Comparison of ENCODE assay signal across 24 cellular contexts in genomic region chr7:139330333-139331030, GRCh38.
"Had no signal": no experiment of that assay in that cellular context is flagged by ENCODE, and none has a peak within 500 bp of the region (broad histone marks: within the 10 kb centered on the region; RNA-seq: fewer than 3 reads in every experiment).

No MANE protein-coding gene starts in this region.

- H3K27ac ChIP-seq: right lobe of liver, stomach, thyroid gland, upper lobe of left lung, vagina, WERI-Rb-1 had no signal

- H3K9me3 ChIP-seq: right lobe of liver, stomach, thyroid gland, upper lobe of left lung, vagina had no signal

- DNase-seq: activated CD8-positive, alpha-beta memory T cell treated with anti-CD3 and anti-CD28 coated beads, Interleukin-2, amount 50 U/mL, for 48 hours; activated effector memory CD4-positive, alpha-beta T cell treated with anti-CD3 and anti-CD28 coated beads, Interleukin-2, amount 50 U/mL, for 16 hours; activated naive CD4-positive, alpha-beta T cell treated with anti-CD3 and anti-CD28 coated beads, Interleukin-2, amount 10 ng/mL, durations not matched to agents 7 days and 5 days; anterior cingulate cortex; endodermal cell; foreskin fibroblast; hippocampal formation; left cardiac atrium; left ventricle myocardium superior; posterior cingulate gyrus; right lobe of liver; stimulated activated CD4-positive, alpha-beta T cell treated with anti-CD3 and anti-CD28 coated beads, Interleukin-2, amount 100 ng/mL, for 48 hours; stomach; SW 1271; T1000; thyroid gland; upper lobe of left lung; WERI-Rb-1 had no signal

- H3K4me1 ChIP-seq: right lobe of liver, thyroid gland, upper lobe of left lung, vagina had no signal

- H3K27ac Mint-ChIP-seq: activated naive CD4-positive, alpha-beta T cell treated with anti-CD3 and anti-CD28 coated beads, Interleukin-2, amount 10 ng/mL, durations not matched to agents 7 days and 5 days; dendritic cell treated with granulocyte-macrophage colony-stimulating factor and Interleukin-4, amounts not matched to agents 40 ng/mL and 50 ng/mL, for 4 days; endodermal cell; T-helper 1 cell treated with Interleukin-12 subunit alpha and Interleukin-12 subunit beta and Interleukin-4 antibody, amounts not matched to agents 30 μg/mL and 1 μg/mL, for 36 hours had no signal

- H3K27me3 Mint-ChIP-seq: activated naive CD4-positive, alpha-beta T cell treated with anti-CD3 and anti-CD28 coated beads, Interleukin-2, amount 10 ng/mL, durations not matched to agents 7 days and 5 days; central memory CD8-positive, alpha-beta T cell had no signal

- H3K4me3 Mint-ChIP-seq: activated naive CD4-positive, alpha-beta T cell treated with anti-CD3 and anti-CD28 coated beads, Interleukin-2, amount 10 ng/mL, durations not matched to agents 7 days and 5 days; central memory CD8-positive, alpha-beta T cell; dendritic cell treated with granulocyte-macrophage colony-stimulating factor and Interleukin-4, amounts not matched to agents 40 ng/mL and 50 ng/mL, for 4 days; endodermal cell; nephron; T-helper 1 cell treated with Interleukin-12 subunit alpha and Interleukin-12 subunit beta and Interleukin-4 antibody, amounts not matched to agents 30 μg/mL and 1 μg/mL, for 36 hours had no signal

- ATAC-seq: esophagus mucosa, left cardiac atrium, left ventricle myocardium superior, right lobe of liver had no signal

- H3K27me3 ChIP-seq: right lobe of liver, stomach, thyroid gland, upper lobe of left lung, vagina had no signal

- H3K36me3 Mint-ChIP-seq: activated naive CD4-positive, alpha-beta T cell treated with anti-CD3 and anti-CD28 coated beads, Interleukin-2, amount 10 ng/mL, durations not matched to agents 7 days and 5 days had no signal

- H3K9me3 Mint-ChIP-seq: central memory CD8-positive, alpha-beta T cell; dendritic cell treated with granulocyte-macrophage colony-stimulating factor and Interleukin-4, amounts not matched to agents 40 ng/mL and 50 ng/mL, for 4 days; endodermal cell; nephron; T-helper 1 cell treated with Interleukin-12 subunit alpha and Interleukin-12 subunit beta and Interleukin-4 antibody, amounts not matched to agents 30 μg/mL and 1 μg/mL, for 36 hours had no signal

- H3K4me3 ChIP-seq: right lobe of liver, stomach, thyroid gland, upper lobe of left lung, vagina had no signal

- H3K4me1 Mint-ChIP-seq: endodermal cell had no signal

- H3K36me3 ChIP-seq: right lobe of liver, stomach, thyroid gland, upper lobe of left lung, vagina, WERI-Rb-1 had no signal
